1 cellular context compared by ENCODE assay signal in the genomic region with DNA sequence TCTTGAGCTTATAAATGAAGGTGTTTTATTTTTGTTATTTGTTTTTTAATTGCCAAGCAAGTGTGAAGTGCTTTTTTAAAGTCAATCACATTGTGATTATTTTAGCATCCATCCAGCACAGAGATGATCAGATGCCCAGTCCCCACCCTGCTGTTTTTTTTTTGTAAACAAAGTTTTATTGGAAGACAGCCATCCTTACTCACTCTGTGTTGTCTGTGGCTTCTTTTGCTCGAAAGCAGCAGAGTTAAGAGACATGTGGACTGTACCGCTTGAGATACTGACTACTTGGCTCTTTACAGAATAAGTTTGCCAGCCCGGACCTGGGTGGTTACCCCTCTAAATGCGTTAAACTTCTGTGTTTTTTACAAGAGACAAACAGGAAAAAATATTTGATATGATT.
TF ChIP-seq lines count a peak whose summit lies in the region.

No MANE protein-coding gene starts in this region.

TF ChIP-seq in HepG2, 621 proteins besides CTCF, POLR2A, EP300 and RAD21:
- TF ChIP-seq, protein P1, sequence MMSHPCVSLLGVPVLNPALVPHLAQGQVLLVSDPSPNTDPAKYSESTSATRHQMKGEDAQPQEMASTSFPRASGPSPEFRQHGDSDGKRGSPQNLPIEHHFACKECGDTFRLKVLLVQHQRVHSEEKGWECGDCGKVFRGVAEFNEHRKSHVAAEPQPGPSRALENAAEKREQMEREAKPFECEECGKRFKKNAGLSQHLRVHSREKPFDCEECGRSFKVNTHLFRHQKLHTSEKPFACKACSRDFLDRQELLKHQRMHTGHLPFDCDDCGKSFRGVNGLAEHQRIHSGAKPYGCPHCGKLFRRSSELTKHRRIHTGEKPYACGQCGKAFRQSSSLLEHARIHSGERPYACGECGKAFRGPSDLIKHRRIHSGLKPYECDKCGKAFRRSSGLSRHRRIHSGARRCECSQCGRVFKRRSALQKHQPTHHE (CRISPR knock-in tag; IDR thresholded peaks at IDR 0.05; ENCODE audit: borderline replicate concordance): no peak
- TF ChIP-seq PHF5A (CRISPR knock-in tag; IDR thresholded peaks at IDR 0.05; ENCODE audit: low read depth, unreplicated experiment): no peak
- TF ChIP-seq SUZ12 (IDR thresholded peaks at IDR 0.05; ENCODE audit: low read depth, low read length): no peak
- no peak for TF ChIP-seq PTBP1 (IDR thresholded peaks at IDR 0.05; ENCODE audit: low read depth, low read length, poor library complexity, severe bottlenecking)
